Comparison of ENCODE assay signal across 1 cellular context in genomic region chr20:53954734-53955658, GRCh38.
TF ChIP-seq lines count a peak whose summit lies in the region.

No MANE protein-coding gene starts in this region.

TF ChIP-seq in HepG2, 621 proteins besides CTCF, POLR2A, EP300 and RAD21 (continued from another document and continues in another):
- TF ChIP-seq TBX3 (IDR thresholded peaks at IDR 0.05; ENCODE audit: borderline replicate concordance) = peak; percentile 94
- no peak for TF ChIP-seq ZNF597 (CRISPR knock-in tag; IDR thresholded peaks at IDR 0.05)
- peak; percentile 43 for TF ChIP-seq ELF3 (CRISPR knock-in tag; IDR thresholded peaks at IDR 0.05)
- TF ChIP-seq SRY (CRISPR knock-in tag; IDR thresholded peaks at IDR 0.05) = no peak
- no peak for TF ChIP-seq ZNF136 (CRISPR knock-in tag; IDR thresholded peaks at IDR 0.05; ENCODE audit: low read depth)
- no peak for TF ChIP-seq NBN (conservative IDR thresholded peaks at IDR 0.05)
- no peak for TF ChIP-seq SRSF4 (IDR thresholded peaks at IDR 0.05; ENCODE audit: low read depth, low read length, poor library complexity, severe bottlenecking)
- no peak for TF ChIP-seq MED13 (CRISPR knock-in tag; IDR thresholded peaks at IDR 0.05)
- no peak for TF ChIP-seq MAFG (CRISPR knock-in tag; IDR thresholded peaks at IDR 0.05)
- no peak for TF ChIP-seq TBP (CRISPR knock-in tag; IDR thresholded peaks at IDR 0.05)
- TF ChIP-seq ZNF879 (CRISPR knock-in tag; IDR thresholded peaks at IDR 0.05) = no peak
- TF ChIP-seq ATRX (CRISPR knock-in tag; IDR thresholded peaks at IDR 0.05; ENCODE audit: borderline replicate concordance) = no peak
- TF ChIP-seq REPIN1 (CRISPR knock-in tag; IDR thresholded peaks at IDR 0.05; ENCODE audit: borderline replicate concordance, low read depth) = no peak
- no peak for TF ChIP-seq PAWR (CRISPR knock-in tag; IDR thresholded peaks at IDR 0.05; ENCODE audit: borderline replicate concordance)
- TF ChIP-seq ZBTB46 (CRISPR knock-in tag; IDR thresholded peaks at IDR 0.05; ENCODE audit: borderline replicate concordance) = no peak
- no peak for TF ChIP-seq BCLAF1 (IDR thresholded peaks at IDR 0.05)
- TF ChIP-seq SP1 (IDR thresholded peaks at IDR 0.05) = no peak
- TF ChIP-seq SP1 (CRISPR knock-in tag; IDR thresholded peaks at IDR 0.05) = no peak
- no peak for TF ChIP-seq ZBTB7A (CRISPR knock-in tag; IDR thresholded peaks at IDR 0.05)
- no peak for TF ChIP-seq ZNF776 (CRISPR knock-in tag; IDR thresholded peaks at IDR 0.05)
- no peak for TF ChIP-seq ZSCAN12 (CRISPR knock-in tag; IDR thresholded peaks at IDR 0.05)
- TF ChIP-seq ZNF207 (IDR thresholded peaks at IDR 0.05; ENCODE audit: borderline replicate concordance) = no peak
- peak; percentile 55; the same call in 1 of the 2 replicates for TF ChIP-seq HMG20B (CRISPR knock-in tag; conservative IDR thresholded peaks at IDR 0.05)
- no peak for TF ChIP-seq ZNF800 (CRISPR knock-in tag; IDR thresholded peaks at IDR 0.05)
- TF ChIP-seq TSC22D2 (CRISPR knock-in tag; IDR thresholded peaks at IDR 0.05; ENCODE audit: borderline replicate concordance) = no peak; the same call in 1 of the 2 replicates
- TF ChIP-seq ZHX1 (CRISPR knock-in tag; IDR thresholded peaks at IDR 0.05; ENCODE audit: low read depth) = 0 out of 2 replicates have a peak, but pooled peaks have one; percentile 54
- no peak for TF ChIP-seq CSRNP1 (CRISPR knock-in tag; IDR thresholded peaks at IDR 0.05)
- peak; percentile 83 for TF ChIP-seq FOXO1 (CRISPR knock-in tag; IDR thresholded peaks at IDR 0.05)
- TF ChIP-seq ZNF318 (CRISPR knock-in tag; IDR thresholded peaks at IDR 0.05) = no peak
- TF ChIP-seq CBX1 (IDR thresholded peaks at IDR 0.05; ENCODE audit: low read depth) = no peak
- no peak for TF ChIP-seq TP53 (CRISPR knock-in tag; conservative IDR thresholded peaks at IDR 0.05)
- no peak; the same call in 1 of the 2 replicates for TF ChIP-seq SIX4 (CRISPR knock-in tag; IDR thresholded peaks at IDR 0.05)
- TF ChIP-seq ZBTB7B (CRISPR knock-in tag; IDR thresholded peaks at IDR 0.05) = peak; percentile 44; the same call in 1 of the 2 replicates
- TF ChIP-seq PATZ1 (CRISPR knock-in tag; IDR thresholded peaks at IDR 0.05) = peak; percentile 52
- no peak for TF ChIP-seq ATAD3A (CRISPR knock-in tag; IDR thresholded peaks at IDR 0.05)
- TF ChIP-seq MED8 (CRISPR knock-in tag; IDR thresholded peaks at IDR 0.05; ENCODE audit: insufficient replicate concordance) = no peak
- TF ChIP-seq ZBTB1 (CRISPR knock-in tag; IDR thresholded peaks at IDR 0.05; ENCODE audit: borderline replicate concordance) = no peak
- TF ChIP-seq ARNT (IDR thresholded peaks at IDR 0.05) = no peak
